In genomic region chr9:93261281-93261680, GRCh38 we compare ENCODE assay signal across 12 cellular contexts.
DNase-seq lines count a peak whose midpoint lies in the region; ATAC-seq and TF ChIP-seq lines count a peak whose summit lies in the region.
"Had no signal": no experiment of that assay in that cellular context is flagged by ENCODE, and none has a peak within 500 bp of the region (broad histone marks: within the 10 kb centered on the region; RNA-seq: fewer than 3 reads in every experiment).

No MANE protein-coding gene starts in this region.

- peak; percentile 12 for DNase-seq in activated CD4-positive, alpha-beta memory T cell treated with anti-CD3 and anti-CD28 coated beads, Interleukin-2, amount 10 ng/mL, durations not matched to agents 7 days and 5 days
- DNase-seq in activated CD4-positive, alpha-beta memory T cell treated with anti-CD3 and anti-CD28 coated beads for 36 hours, result no peak
- DNase-seq in GM13976 (ENCODE audit: low spot score) (peak; percentile 25), sciatic nerve (ENCODE audit: low spot score) (peak; percentile 31), NOMO-1 (lab: John Stamatoyannopoulos, UW; ENCODE audit: unreplicated experiment in 2 of 2) (no peak), putamen (ENCODE audit: low spot score) (no peak), NCI-H2227 treated with DMSO at 0.1 percent for 48 hours (lab: John Stamatoyannopoulos, UW) (no peak)
- peak; percentile 7 for DNase-seq in activated T-helper 2 cell treated with anti-CD3 and anti-CD28 coated beads, Interferon-gamma antibody, Interleukin-2, Interleukin-4, amounts not matched to agents 10 μg/mL and 5 μg/mL and 100 μg/mL, durations not matched to agents 14 hours and 24 hours and 36 hours (ENCODE audit: low spot score)
- DNase-seq: EL; NCI-H526 treated with DMSO at 0.1 percent for 48 hours; stimulated activated CD4-positive, alpha-beta T cell treated with anti-CD3 and anti-CD28 coated beads, Interleukin-2, amount 100 ng/mL, for 48 hours had no signal

- no peaks in the 10 kb centered on the region for H3K4me1 Mint-ChIP-seq in activated CD4-positive, alpha-beta memory T cell treated with anti-CD3 and anti-CD28 coated beads, Interleukin-2, amount 10 ng/mL, durations not matched to agents 7 days and 5 days
- no peaks in the 10 kb centered on the region for H3K4me1 Mint-ChIP-seq in activated CD4-positive, alpha-beta memory T cell treated with anti-CD3 and anti-CD28 coated beads for 36 hours (ENCODE audit: low read depth)
- H3K4me1 Mint-ChIP-seq in activated T-helper 2 cell treated with anti-CD3 and anti-CD28 coated beads, Interferon-gamma antibody, Interleukin-2, Interleukin-4, amounts not matched to agents 10 μg/mL and 5 μg/mL and 100 μg/mL, durations not matched to agents 14 hours and 24 hours and 36 hours (ENCODE audit: low read depth), result no peaks in the 10 kb centered on the region
- H3K4me1 Mint-ChIP-seq: stimulated activated memory B cell treated with anti-CD40 and anti-IgM and Interleukin-4, amounts not matched to agents 10 μg/mL and 1 μg/mL and 100 μg/mL, for 72 hours had no signal

- in situ Hi-C loops in GM13976 (cut with MboI; ENCODE audit: low sequenced_read_pairs, unreplicated experiment), result no loop called here

- no peak overlapping the region for H3K27ac Mint-ChIP-seq in activated CD4-positive, alpha-beta memory T cell treated with anti-CD3 and anti-CD28 coated beads, Interleukin-2, amount 10 ng/mL, durations not matched to agents 7 days and 5 days
- H3K27ac Mint-ChIP-seq in activated CD4-positive, alpha-beta memory T cell treated with anti-CD3 and anti-CD28 coated beads for 36 hours, result no peak overlapping the region
- no peak overlapping the region for H3K27ac Mint-ChIP-seq in activated T-helper 2 cell treated with anti-CD3 and anti-CD28 coated beads, Interferon-gamma antibody, Interleukin-2, Interleukin-4, amounts not matched to agents 10 μg/mL and 5 μg/mL and 100 μg/mL, durations not matched to agents 14 hours and 24 hours and 36 hours
- H3K27ac Mint-ChIP-seq: stimulated activated memory B cell treated with anti-CD40 and anti-IgM and Interleukin-4, amounts not matched to agents 10 μg/mL and 1 μg/mL and 100 μg/mL, for 72 hours had no signal

- CTCF ChIA-PET in activated CD4-positive, alpha-beta memory T cell treated with anti-CD3 and anti-CD28 coated beads, Interleukin-2, amount 10 ng/mL, durations not matched to agents 7 days and 5 days (lab: Charles Lee), result no interaction called here
- CTCF ChIA-PET in activated CD4-positive, alpha-beta memory T cell treated with anti-CD3 and anti-CD28 coated beads for 36 hours (lab: Charles Lee), result no interaction called here

- no peaks in the 10 kb centered on the region for H3K36me3 Mint-ChIP-seq in activated CD4-positive, alpha-beta memory T cell treated with anti-CD3 and anti-CD28 coated beads, Interleukin-2, amount 10 ng/mL, durations not matched to agents 7 days and 5 days (ENCODE audit: low read depth)
- no peaks in the 10 kb centered on the region for H3K36me3 Mint-ChIP-seq in activated CD4-positive, alpha-beta memory T cell treated with anti-CD3 and anti-CD28 coated beads for 36 hours
- H3K36me3 Mint-ChIP-seq in activated T-helper 2 cell treated with anti-CD3 and anti-CD28 coated beads, Interferon-gamma antibody, Interleukin-2, Interleukin-4, amounts not matched to agents 10 μg/mL and 5 μg/mL and 100 μg/mL, durations not matched to agents 14 hours and 24 hours and 36 hours (ENCODE audit: low read depth), result no peaks in the 10 kb centered on the region
- H3K36me3 Mint-ChIP-seq: stimulated activated memory B cell treated with anti-CD40 and anti-IgM and Interleukin-4, amounts not matched to agents 10 μg/mL and 1 μg/mL and 100 μg/mL, for 72 hours had no signal

- POLR2A ChIA-PET in activated CD4-positive, alpha-beta memory T cell treated with anti-CD3 and anti-CD28 coated beads, Interleukin-2, amount 10 ng/mL, durations not matched to agents 7 days and 5 days (lab: Charles Lee), result no interaction called here
- POLR2A ChIA-PET in activated CD4-positive, alpha-beta memory T cell treated with anti-CD3 and anti-CD28 coated beads for 36 hours (lab: Charles Lee), result no interaction called here

- H3K27me3 Mint-ChIP-seq in activated CD4-positive, alpha-beta memory T cell treated with anti-CD3 and anti-CD28 coated beads, Interleukin-2, amount 10 ng/mL, durations not matched to agents 7 days and 5 days, result no peaks in the 10 kb centered on the region
- H3K27me3 Mint-ChIP-seq in activated CD4-positive, alpha-beta memory T cell treated with anti-CD3 and anti-CD28 coated beads for 36 hours, result no peaks in the 10 kb centered on the region
- no peaks in the 10 kb centered on the region for H3K27me3 Mint-ChIP-seq in activated T-helper 2 cell treated with anti-CD3 and anti-CD28 coated beads, Interferon-gamma antibody, Interleukin-2, Interleukin-4, amounts not matched to agents 10 μg/mL and 5 μg/mL and 100 μg/mL, durations not matched to agents 14 hours and 24 hours and 36 hours (ENCODE audit: low read depth)

- intact Hi-C loops in activated CD4-positive, alpha-beta memory T cell treated with anti-CD3 and anti-CD28 coated beads for 36 hours (cut with micrococcal nuclease), result no loop called here
- intact Hi-C loops in activated T-helper 2 cell treated with anti-CD3 and anti-CD28 coated beads, Interferon-gamma antibody, Interleukin-2, Interleukin-4, amounts not matched to agents 10 μg/mL and 5 μg/mL and 100 μg/mL, durations not matched to agents 14 hours and 24 hours and 36 hours (cut with micrococcal nuclease), result no loop called here
- intact Hi-C loops in sciatic nerve (cut with DNase I), result no loop called here

- ATAC-seq in sciatic nerve, result no peak
- ATAC-seq: stimulated activated memory B cell treated with anti-CD40 and anti-IgM and Interleukin-4, amounts not matched to agents 10 μg/mL and 1 μg/mL and 100 μg/mL, for 72 hours had no signal

- TF ChIP-seq CTCF in GM13976 (IDR thresholded peaks at IDR 0.05; ENCODE audit: borderline replicate concordance, control extremely low read depth, extremely low read depth, insufficient read depth, missing control alignments), result no peak

- no peak overlapping the region for H3K4me3 Mint-ChIP-seq in activated CD4-positive, alpha-beta memory T cell treated with anti-CD3 and anti-CD28 coated beads, Interleukin-2, amount 10 ng/mL, durations not matched to agents 7 days and 5 days
- H3K4me3 Mint-ChIP-seq in activated CD4-positive, alpha-beta memory T cell treated with anti-CD3 and anti-CD28 coated beads for 36 hours, result no peak overlapping the region
- no peak overlapping the region for H3K4me3 Mint-ChIP-seq in activated T-helper 2 cell treated with anti-CD3 and anti-CD28 coated beads, Interferon-gamma antibody, Interleukin-2, Interleukin-4, amounts not matched to agents 10 μg/mL and 5 μg/mL and 100 μg/mL, durations not matched to agents 14 hours and 24 hours and 36 hours (ENCODE audit: low read depth)
- H3K4me3 Mint-ChIP-seq: stimulated activated memory B cell treated with anti-CD40 and anti-IgM and Interleukin-4, amounts not matched to agents 10 μg/mL and 1 μg/mL and 100 μg/mL, for 72 hours had no signal

- H3K9me3 Mint-ChIP-seq in activated CD4-positive, alpha-beta memory T cell treated with anti-CD3 and anti-CD28 coated beads, Interleukin-2, amount 10 ng/mL, durations not matched to agents 7 days and 5 days, result no peaks in the 10 kb centered on the region
- H3K9me3 Mint-ChIP-seq in activated CD4-positive, alpha-beta memory T cell treated with anti-CD3 and anti-CD28 coated beads for 36 hours, result no peaks in the 10 kb centered on the region
- no peaks in the 10 kb centered on the region for H3K9me3 Mint-ChIP-seq in activated T-helper 2 cell treated with anti-CD3 and anti-CD28 coated beads, Interferon-gamma antibody, Interleukin-2, Interleukin-4, amounts not matched to agents 10 μg/mL and 5 μg/mL and 100 μg/mL, durations not matched to agents 14 hours and 24 hours and 36 hours
- H3K9me3 Mint-ChIP-seq: stimulated activated memory B cell treated with anti-CD40 and anti-IgM and Interleukin-4, amounts not matched to agents 10 μg/mL and 1 μg/mL and 100 μg/mL, for 72 hours had no signal

Comparison
In these comparisons a context has a peak if more than half of its experiments do, and no peak if none do; other contexts are left out.
1. DNase-seq: peak in activated CD4-positive, alpha-beta memory T cell treated with anti-CD3 and anti-CD28 coated beads, Interleukin-2, amount 10 ng/mL, durations not matched to agents 7 days and 5 days (single experiment), GM13976 (single experiment), activated T-helper 2 cell treated with anti-CD3 and anti-CD28 coated beads, Interferon-gamma antibody, Interleukin-2, Interleukin-4, amounts not matched to agents 10 μg/mL and 5 μg/mL and 100 μg/mL, durations not matched to agents 14 hours and 24 hours and 36 hours (single experiment) and sciatic nerve (single experiment); none in activated CD4-positive, alpha-beta memory T cell treated with anti-CD3 and anti-CD28 coated beads for 36 hours (single experiment), NOMO-1 (0 of 2), putamen (single experiment) and NCI-H2227 treated with DMSO at 0.1 percent for 48 hours (single experiment).